In the genomic region with DNA sequence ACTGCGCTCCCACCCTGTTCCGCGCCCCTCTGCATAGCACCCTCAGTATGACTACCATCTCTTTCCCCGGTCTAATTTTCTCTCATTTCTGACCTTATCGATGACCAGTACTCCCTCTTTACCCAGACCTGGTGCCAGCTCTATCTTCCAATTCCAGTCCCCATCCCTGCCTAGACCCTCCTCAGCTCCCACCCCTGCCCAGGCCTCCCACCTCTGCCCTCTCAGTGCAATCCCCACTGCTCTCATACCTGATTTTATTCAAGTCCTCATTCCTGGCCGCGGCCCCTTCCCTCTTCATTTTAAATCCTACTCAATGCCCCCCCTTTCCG, we compare ENCODE assay signal across 8 cellular contexts. TPM values are rescaled to one million over a fixed set of nuclear protein-coding genes. Genes with fewer than 3 reads are reported as not detected.
DNase-seq lines count a peak whose midpoint lies in the region; ATAC-seq, FAIRE-seq and TF ChIP-seq lines count a peak whose summit lies in the region.

No MANE protein-coding gene starts in this region.

- CTCF ChIA-PET in HEK293T (lab: Yijun Ruan, JAX) = interaction anchor here (0.8 to 1.5 kb wide), 2 partner anchors 42 to 64 kb away, joined by 3 to 7 read pairs; no protein-coding TSS in a partner anchor

- peak overlapping the region; percentile 99 for H3K27ac ChIP-seq in left ventricle myocardium inferior (replicated peaks)
- H3K27ac ChIP-seq in angular gyrus (ENCODE audit: low read depth, low read length) = peak overlapping the region; percentile 40
- H3K27ac ChIP-seq in right lobe of liver = peak overlapping the region in 1 of 3 donors; percentile 87
- H3K27ac ChIP-seq in thyroid gland = peak overlapping the region in 2 of 3 donors; percentile 92 to 97

- no peaks in the 10 kb centered on the region for H3K9me3 ChIP-seq in left ventricle myocardium inferior (replicated peaks)
- H3K9me3 ChIP-seq in right lobe of liver = no peaks in the 10 kb centered on the region
- H3K9me3 ChIP-seq in thyroid gland = no peaks in the 10 kb centered on the region

- POLR2A ChIA-PET in HEK293T (lab: Yijun Ruan, JAX) = interaction anchor here (0.6 to 1.3 kb wide), 3 partner anchors 9 to 22 kb away, joined by 3 to 4 read pairs (median 3); no protein-coding TSS in a partner anchor

- no peak for FAIRE-seq in H54 (lab: Jason Lieb, UNC)

- TF ChIP-seq POLR2A in right lobe of liver (IDR thresholded peaks at IDR 0.05) = no peak
- no peak for TF ChIP-seq POLR2A in thyroid gland (IDR thresholded peaks at IDR 0.05)
- no peak for TF ChIP-seq POLR2A in H54 (IDR thresholded peaks at IDR 0.05; ENCODE audit: low read depth, low read length)

- intact Hi-C loops in left ventricle myocardium inferior (cut with micrococcal nuclease) (no loop called here), Right ventricle myocardium superior (cut with DNase I) (loop anchor here (10.0 kb wide), 1 partner anchor 61 kb away; no protein-coding TSS in a partner anchor), right lobe of liver (cut with DNase I) (no loop called here), thyroid gland (cut with DNase I) (no loop called here)

- TF ChIP-seq CTCF in left ventricle myocardium inferior (IDR thresholded peaks at IDR 0.05; ENCODE audit: borderline replicate concordance) (no peak), right lobe of liver (IDR thresholded peaks at IDR 0.05) (no peak), thyroid gland (IDR thresholded peaks at IDR 0.05) (no peak)

- H3K4me1 ChIP-seq in left ventricle myocardium inferior = peaks cover 88% of the 10 kb centered on the region
- H3K4me1 ChIP-seq in right lobe of liver = peaks cover 0 to 37% (median 14%) of the 10 kb centered on the region in 4 donors
- H3K4me1 ChIP-seq in thyroid gland = peaks cover 25 to 42% of the 10 kb centered on the region in 2 donors

- DNase-seq in left ventricle myocardium inferior (no peak), Right ventricle myocardium superior (no peak), right lobe of liver (no peak), thyroid gland (no peak), H54 (ENCODE audit: insufficient read length, low spot score) (no peak), HEK293T (ENCODE audit: extremely low spot score) (no peak)

- ATAC-seq in Right ventricle myocardium superior (ENCODE audit: poor library complexity) (no peak), right lobe of liver (no peak), HG02885 (IDR thresholded peaks at IDR 0.05; ENCODE audit: poor library complexity, unreplicated experiment) (no peak)

- no peaks in the 10 kb centered on the region for H3K27me3 ChIP-seq in left ventricle myocardium inferior (ENCODE audit: low read depth)
- no peaks in the 10 kb centered on the region for H3K27me3 ChIP-seq in right lobe of liver
- H3K27me3 ChIP-seq in thyroid gland = no peaks in the 10 kb centered on the region

- no peaks in the 10 kb centered on the region for H3K36me3 ChIP-seq in left ventricle myocardium inferior
- no peaks in the 10 kb centered on the region for H3K36me3 ChIP-seq in right lobe of liver
- H3K36me3 ChIP-seq in thyroid gland = no peaks in the 10 kb centered on the region

- peak overlapping the region; percentile 89 for H3K4me3 ChIP-seq in left ventricle myocardium inferior
- peak overlapping the region; percentile 68 to 90 (median 87) for H3K4me3 ChIP-seq in right lobe of liver
- H3K4me3 ChIP-seq in thyroid gland (replicated peaks in 1 of 3) = peak overlapping the region in 2 of 3 donors; percentile 25 to 77

- 21% methylated on average over 8 of the region's 8 CpGs for WGBS in right lobe of liver (ENCODE audit: insufficient coverage, low coverage, low lambda C conversion rate, missing lambda C conversion rate)
- 20 to 27% methylated on average over 8 of the region's 8 CpGs for WGBS in thyroid gland, 2 donors

TF ChIP-seq in HEK293T, 16 proteins besides CTCF, POLR2A, EP300 and RAD21:
- TF ChIP-seq ARNT (IDR thresholded peaks at IDR 0.05) = no peak
- TF ChIP-seq ZNF384 (IDR thresholded peaks at IDR 0.05) = no peak
- no peak for TF ChIP-seq FOXK2 (IDR thresholded peaks at IDR 0.05)
- no peak for TF ChIP-seq NFRKB (IDR thresholded peaks at IDR 0.05)
- TF ChIP-seq L3MBTL2 (conservative IDR thresholded peaks at IDR 0.05) = no peak
- TF ChIP-seq LEF1 (IDR thresholded peaks at IDR 0.05; ENCODE audit: borderline replicate concordance) = no peak
- TF ChIP-seq FOXA1 (IDR thresholded peaks at IDR 0.05) = no peak
- TF ChIP-seq FOXM1 (IDR thresholded peaks at IDR 0.05; ENCODE audit: borderline replicate concordance) = no peak
- no peak for TF ChIP-seq SP1 (IDR thresholded peaks at IDR 0.05)
- no peak for TF ChIP-seq HDGF (IDR thresholded peaks at IDR 0.05; ENCODE audit: borderline replicate concordance)
- no peak for TF ChIP-seq CTBP1 (IDR thresholded peaks at IDR 0.05; ENCODE audit: borderline replicate concordance)
- no peak for TF ChIP-seq BHLHE40 (IDR thresholded peaks at IDR 0.05; ENCODE audit: borderline replicate concordance)
- TF ChIP-seq PKNOX1 (IDR thresholded peaks at IDR 0.05) = no peak
- TF ChIP-seq ELF4 (IDR thresholded peaks at IDR 0.05) = no peak

RNA-seq across cellular contexts. Expression of gene USP24, which starts 1.3 kb away (rescaled TPM):
- total RNA-seq in left ventricle myocardium inferior = 39.5 TPM
- 32.9 TPM for total RNA-seq in Right ventricle myocardium superior
- 10 to 100 TPM; 19.9 to 28.0 (median 21.9) TPM for total RNA-seq in right lobe of liver
- total RNA-seq in thyroid gland = 10 to 100 TPM; 38.5 to 74.6 (median 43.4) TPM
